Comparison of ENCODE assay signal across 14 cellular contexts in the genomic region with DNA sequence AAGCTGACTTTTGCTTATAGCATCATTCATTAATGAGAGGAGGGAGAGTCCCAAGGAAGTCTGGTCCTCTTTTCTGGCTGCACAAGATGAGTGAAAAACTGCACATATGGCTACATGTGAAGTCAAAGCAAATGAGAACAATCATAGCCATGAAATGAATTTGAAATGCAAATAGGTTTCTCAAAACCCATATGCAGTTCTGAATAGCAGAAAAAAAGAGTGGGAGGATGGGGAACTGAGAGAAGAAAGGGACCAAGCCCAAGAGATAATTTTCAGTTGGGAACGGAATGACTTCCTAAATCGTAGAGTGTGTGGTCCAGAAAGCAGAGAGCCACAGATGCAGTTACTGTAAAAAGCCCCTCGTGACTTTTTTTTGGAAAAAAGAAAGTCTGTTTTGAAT.
DNase-seq lines count a peak whose midpoint lies in the region; ATAC-seq and TF ChIP-seq lines count a peak whose summit lies in the region.
"Had no signal": no experiment of that assay in that cellular context is flagged by ENCODE, and none has a peak within 500 bp of the region (broad histone marks: within the 10 kb centered on the region; RNA-seq: fewer than 3 reads in every experiment).

No MANE protein-coding gene starts in this region.

- no peaks in the 10 kb centered on the region for H3K4me1 Mint-ChIP-seq in stimulated activated naive CD8-positive, alpha-beta T cell treated with anti-CD3 and anti-CD28 coated beads, Interleukin-15, amount 100 ng/mL, for 72 hours
- H3K4me1 Mint-ChIP-seq in progenitor cell of endocrine pancreas (ENCODE audit: low read depth) = no peaks in the 10 kb centered on the region
- H3K4me1 Mint-ChIP-seq: stimulated activated effector memory CD8-positive, alpha-beta T cell treated with anti-CD3 and anti-CD28 coated beads, Interleukin-12 subunit alpha, Interleukin-12 subunit beta, amount 100 ng/mL, for 72 hours had no signal

- no peaks in the 10 kb centered on the region for H3K27me3 Mint-ChIP-seq in stimulated activated naive CD8-positive, alpha-beta T cell treated with anti-CD3 and anti-CD28 coated beads, Interleukin-15, amount 100 ng/mL, for 72 hours
- H3K27me3 Mint-ChIP-seq in progenitor cell of endocrine pancreas = no peaks in the 10 kb centered on the region
- H3K27me3 Mint-ChIP-seq: activated naive CD4-positive, alpha-beta T cell treated with anti-CD3 and anti-CD28 coated beads, Interleukin-2, amount 10 ng/mL, durations not matched to agents 7 days and 5 days had no signal

- no peak overlapping the region for H3K4me3 Mint-ChIP-seq in stimulated activated naive CD8-positive, alpha-beta T cell treated with anti-CD3 and anti-CD28 coated beads, Interleukin-15, amount 100 ng/mL, for 72 hours
- H3K4me3 Mint-ChIP-seq in progenitor cell of endocrine pancreas (ENCODE audit: low read depth) = no peak overlapping the region
- H3K4me3 Mint-ChIP-seq: activated naive CD4-positive, alpha-beta T cell treated with anti-CD3 and anti-CD28 coated beads, Interleukin-2, amount 10 ng/mL, durations not matched to agents 7 days and 5 days; stimulated activated effector memory CD8-positive, alpha-beta T cell treated with anti-CD3 and anti-CD28 coated beads, Interleukin-12 subunit alpha, Interleukin-12 subunit beta, amount 100 ng/mL, for 72 hours had no signal

- DNase-seq in stimulated activated naive CD8-positive, alpha-beta T cell treated with anti-CD3 and anti-CD28 coated beads, Interleukin-15, Interleukin-2, amounts not matched to agents 100 U/mL and 50 U/mL, for 24 hours = no peak
- no peak for DNase-seq in stimulated activated naive CD8-positive, alpha-beta T cell treated with anti-CD3 and anti-CD28 coated beads, Interleukin-15, amount 100 ng/mL, for 72 hours
- DNase-seq in NCI-H446 (lab: John Stamatoyannopoulos, UW) (no peak), progenitor cell of endocrine pancreas (ENCODE audit: low spot score, unreplicated experiment) (no peak), cerebellum (ENCODE audit: low spot score) (no peak)
- no peak for DNase-seq in activated CD8-positive, alpha-beta memory T cell treated with anti-CD3 and anti-CD28 coated beads, Interleukin-2, amount 50 U/mL, for 4 hours
- DNase-seq: activated naive CD4-positive, alpha-beta T cell treated with anti-CD3 and anti-CD28 coated beads, Interleukin-2, amount 10 ng/mL, durations not matched to agents 7 days and 5 days; GDM1; heart left ventricle; NCI-H1694 treated with DMSO at 0.1 percent for 48 hours; spleen had no signal

- ATAC-seq in stimulated activated naive CD8-positive, alpha-beta T cell treated with anti-CD3 and anti-CD28 coated beads, Interleukin-15, Interleukin-2, amounts not matched to agents 100 U/mL and 50 U/mL, for 24 hours = peak; percentile 14
- ATAC-seq in stimulated activated naive CD8-positive, alpha-beta T cell treated with anti-CD3 and anti-CD28 coated beads, Interleukin-15, amount 100 ng/mL, for 72 hours = no peak
- ATAC-seq in GM21786 (IDR thresholded peaks at IDR 0.05; ENCODE audit: unreplicated experiment) (peak; percentile 89), HG03342 (IDR thresholded peaks at IDR 0.05; ENCODE audit: unreplicated experiment) (peak; percentile 90)
- ATAC-seq: heart left ventricle; stimulated activated effector memory CD8-positive, alpha-beta T cell treated with anti-CD3 and anti-CD28 coated beads, Interleukin-12 subunit alpha, Interleukin-12 subunit beta, amount 100 ng/mL, for 72 hours had no signal

- no peak for TF ChIP-seq CTCF in progenitor cell of endocrine pancreas (IDR thresholded peaks at IDR 0.05; ENCODE audit: unreplicated experiment)

- no peak overlapping the region for H3K27ac Mint-ChIP-seq in stimulated activated naive CD8-positive, alpha-beta T cell treated with anti-CD3 and anti-CD28 coated beads, Interleukin-15, amount 100 ng/mL, for 72 hours
- no peak overlapping the region for H3K27ac Mint-ChIP-seq in progenitor cell of endocrine pancreas
- H3K27ac Mint-ChIP-seq: activated naive CD4-positive, alpha-beta T cell treated with anti-CD3 and anti-CD28 coated beads, Interleukin-2, amount 10 ng/mL, durations not matched to agents 7 days and 5 days; stimulated activated effector memory CD8-positive, alpha-beta T cell treated with anti-CD3 and anti-CD28 coated beads, Interleukin-12 subunit alpha, Interleukin-12 subunit beta, amount 100 ng/mL, for 72 hours had no signal

- no peaks in the 10 kb centered on the region for H3K36me3 Mint-ChIP-seq in progenitor cell of endocrine pancreas (ENCODE audit: insufficient read depth)
- H3K36me3 Mint-ChIP-seq: activated naive CD4-positive, alpha-beta T cell treated with anti-CD3 and anti-CD28 coated beads, Interleukin-2, amount 10 ng/mL, durations not matched to agents 7 days and 5 days had no signal

- H3K9me3 Mint-ChIP-seq in stimulated activated naive CD8-positive, alpha-beta T cell treated with anti-CD3 and anti-CD28 coated beads, Interleukin-15, amount 100 ng/mL, for 72 hours = no peaks in the 10 kb centered on the region
- H3K9me3 Mint-ChIP-seq in progenitor cell of endocrine pancreas (ENCODE audit: low read depth) = no peaks in the 10 kb centered on the region
- H3K9me3 Mint-ChIP-seq: activated naive CD4-positive, alpha-beta T cell treated with anti-CD3 and anti-CD28 coated beads, Interleukin-2, amount 10 ng/mL, durations not matched to agents 7 days and 5 days; stimulated activated effector memory CD8-positive, alpha-beta T cell treated with anti-CD3 and anti-CD28 coated beads, Interleukin-12 subunit alpha, Interleukin-12 subunit beta, amount 100 ng/mL, for 72 hours had no signal
